ENCODE assay signal across 18 cellular contexts in genomic region chr2:67790622-67791021, GRCh38.
DNase-seq lines count a peak whose midpoint lies in the region; ATAC-seq, FAIRE-seq and TF ChIP-seq lines count a peak whose summit lies in the region.
"Had no signal": no experiment of that assay in that cellular context is flagged by ENCODE, and none has a peak within 500 bp of the region (broad histone marks: within the 10 kb centered on the region; RNA-seq: fewer than 3 reads in every experiment).

No MANE protein-coding gene starts in this region.

- no peak overlapping the region for H3K9ac ChIP-seq in adipocyte (ENCODE audit: low read length)

- FAIRE-seq in GM12892 (lab: Jason Lieb, UNC) = no peak

- H3K9me3 Mint-ChIP-seq in Caco-2 (ENCODE audit: unreplicated experiment) = no peaks in the 10 kb centered on the region
- H3K9me3 Mint-ChIP-seq: CD4-positive, alpha-beta T cell; endodermal cell had no signal

- POLR2A ChIA-PET in Caco-2 (lab: Charles Lee) = no interaction called here

- no peak for TF ChIP-seq POLR2A in GM12892 (IDR thresholded peaks at IDR 0.05; ENCODE audit: low read depth, low read length)

- CTCF ChIA-PET in Caco-2 (lab: Charles Lee) = no interaction called here

- intact Hi-C loops in Caco-2 (cut with micrococcal nuclease; ENCODE audit: unreplicated experiment) = no loop called here

- H3K27me3 ChIP-seq in adipocyte (replicated peaks; ENCODE audit: control insufficient read depth, insufficient read depth, low read length) (no peaks in the 10 kb centered on the region), Caco-2 (replicated peaks; ENCODE audit: control insufficient read depth, insufficient read depth, low read length) (no peaks in the 10 kb centered on the region)
- H3K27me3 ChIP-seq: tibial nerve had no signal

- no peak overlapping the region for H3K4me3 Mint-ChIP-seq in Caco-2 (ENCODE audit: unreplicated experiment)
- H3K4me3 Mint-ChIP-seq: CD4-positive, alpha-beta T cell; endodermal cell had no signal

- no peak overlapping the region for H3K4me3 ChIP-seq in adipocyte (ENCODE audit: low read length)
- no peak overlapping the region for H3K4me3 ChIP-seq in fibroblast of mammary gland (ENCODE audit: control insufficient read depth, low read depth, low read length)
- no peak overlapping the region for H3K4me3 ChIP-seq in skeletal muscle cell (ENCODE audit: low read depth, low read length)
- H3K4me3 ChIP-seq in Caco-2 (ENCODE audit: low read depth, low read length) = no peak overlapping the region
- H3K4me3 ChIP-seq: skin epidermis, tibial nerve had no signal

- H3K36me3 Mint-ChIP-seq in Caco-2 (ENCODE audit: insufficient read depth, unreplicated experiment) = no peaks in the 10 kb centered on the region

- H3K9me3 ChIP-seq in adipocyte (ENCODE audit: control insufficient read depth, low read length) = no peaks in the 10 kb centered on the region
- H3K9me3 ChIP-seq in Caco-2 = no peaks in the 10 kb centered on the region
- H3K9me3 ChIP-seq: tibial nerve had no signal

- H3K4me1 Mint-ChIP-seq in Caco-2 (ENCODE audit: low read depth, unreplicated experiment) = no peaks in the 10 kb centered on the region
- H3K4me1 Mint-ChIP-seq: endodermal cell had no signal

- H3K4me1 ChIP-seq in adipocyte (ENCODE audit: control insufficient read depth, insufficient read depth, low read length) (no peaks in the 10 kb centered on the region), Caco-2 (no peaks in the 10 kb centered on the region)
- H3K4me1 ChIP-seq: tibial nerve had no signal

- peaks cover 10% of the 10 kb centered on the region for H3K27me3 Mint-ChIP-seq in Caco-2 (ENCODE audit: insufficient read depth, unreplicated experiment)
- H3K27me3 Mint-ChIP-seq: CD4-positive, alpha-beta T cell had no signal

- no peaks in the 10 kb centered on the region for H3K36me3 ChIP-seq in adipocyte (ENCODE audit: control insufficient read depth, insufficient read depth, low read length, severe bottlenecking)
- no peaks in the 10 kb centered on the region for H3K36me3 ChIP-seq in Caco-2 (ENCODE audit: control insufficient read depth, insufficient read depth, low read length)
- H3K36me3 ChIP-seq: tibial nerve had no signal

- DNase-seq in H4 (ENCODE audit: low spot score) = peak; percentile 59
- DNase-seq in adipocyte (ENCODE audit: low read depth) = peak; percentile 47
- peak; percentile 91 for DNase-seq in fibroblast of mammary gland (ENCODE audit: low read depth)
- DNase-seq in skeletal muscle cell (ENCODE audit: low read depth) = peak; percentile 87
- no peak for DNase-seq in NCI-H1092 (lab: John Stamatoyannopoulos, UW)
- no peak for DNase-seq in Caco-2
- DNase-seq in GM12892 (ENCODE audit: insufficient read length) = no peak
- DNase-seq: activated CD4-positive, CD25-positive, alpha-beta regulatory T cell treated with anti-CD3 and anti-CD28 coated beads, Interleukin-2, amount 50 U/mL, for 72 hours; activated naive CD4-positive, alpha-beta T cell treated with Interleukin-2 at 50 U/mL for 16 hours; CD4-positive, alpha-beta T cell; central memory CD4-positive, alpha-beta T cell; endodermal cell; NCI-H1048; NK-92 treated with Interleukin-12 subunit alpha and Interleukin-12 subunit beta, amount 100 ng/mL, for 24 hours had no signal

- no peak for TF ChIP-seq CTCF in fibroblast of mammary gland (conservative IDR thresholded peaks at IDR 0.05; ENCODE audit: control insufficient read depth, insufficient read depth, low read depth, low read length)
- no peak for TF ChIP-seq CTCF in Caco-2 (IDR thresholded peaks at IDR 0.05; ENCODE audit: insufficient read depth in 1 of 2, low read depth in 1 of 2, low read length in 1 of 2, severe bottlenecking in 1 of 2, unreplicated experiment in 1 of 2)

- BruUV-seq in Caco-2 (replicated peaks; lab: Mats Ljungman, UMichigan) = no TSS peak

- ATAC-seq in HG03139 (IDR thresholded peaks at IDR 0.05; ENCODE audit: unreplicated experiment) = no peak
- ATAC-seq: Right ventricle myocardium inferior had no signal

- no peak overlapping the region for H3K27ac Mint-ChIP-seq in Caco-2 (ENCODE audit: unreplicated experiment)
- H3K27ac Mint-ChIP-seq: CD4-positive, alpha-beta T cell; endodermal cell had no signal

Comparison
In these comparisons a context has a peak if more than half of its experiments do, and no peak if none do; other contexts are left out.
1. DNase-seq: peak in H4 (single experiment), adipocyte (single experiment), fibroblast of mammary gland (single experiment) and skeletal muscle cell (single experiment); none in NCI-H1092 (single experiment), Caco-2 (0 of 2) and GM12892 (single experiment).